Comparison of ENCODE assay signal across 1 cellular context in genomic region chr6:138403801-138404665, GRCh38.
TF ChIP-seq lines count a peak whose summit lies in the region.

Gene HEBP2, plus strand, starts transcription at chr6:138404223. Its CDS starts 273 bp downstream, at chr6:138404496.

TF ChIP-seq in K562, 482 proteins besides CTCF, POLR2A, EP300 and RAD21 (continued from another document and continues in another):
- TF ChIP-seq, protein P1, sequence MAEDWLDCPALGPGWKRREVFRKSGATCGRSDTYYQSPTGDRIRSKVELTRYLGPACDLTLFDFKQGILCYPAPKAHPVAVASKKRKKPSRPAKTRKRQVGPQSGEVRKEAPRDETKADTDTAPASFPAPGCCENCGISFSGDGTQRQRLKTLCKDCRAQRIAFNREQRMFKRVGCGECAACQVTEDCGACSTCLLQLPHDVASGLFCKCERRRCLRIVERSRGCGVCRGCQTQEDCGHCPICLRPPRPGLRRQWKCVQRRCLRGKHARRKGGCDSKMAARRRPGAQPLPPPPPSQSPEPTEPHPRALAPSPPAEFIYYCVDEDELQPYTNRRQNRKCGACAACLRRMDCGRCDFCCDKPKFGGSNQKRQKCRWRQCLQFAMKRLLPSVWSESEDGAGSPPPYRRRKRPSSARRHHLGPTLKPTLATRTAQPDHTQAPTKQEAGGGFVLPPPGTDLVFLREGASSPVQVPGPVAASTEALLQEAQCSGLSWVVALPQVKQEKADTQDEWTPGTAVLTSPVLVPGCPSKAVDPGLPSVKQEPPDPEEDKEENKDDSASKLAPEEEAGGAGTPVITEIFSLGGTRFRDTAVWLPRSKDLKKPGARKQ (CRISPR knock-in tag; IDR thresholded peaks at IDR 0.05) = no peak
- TF ChIP-seq, protein P2, sequence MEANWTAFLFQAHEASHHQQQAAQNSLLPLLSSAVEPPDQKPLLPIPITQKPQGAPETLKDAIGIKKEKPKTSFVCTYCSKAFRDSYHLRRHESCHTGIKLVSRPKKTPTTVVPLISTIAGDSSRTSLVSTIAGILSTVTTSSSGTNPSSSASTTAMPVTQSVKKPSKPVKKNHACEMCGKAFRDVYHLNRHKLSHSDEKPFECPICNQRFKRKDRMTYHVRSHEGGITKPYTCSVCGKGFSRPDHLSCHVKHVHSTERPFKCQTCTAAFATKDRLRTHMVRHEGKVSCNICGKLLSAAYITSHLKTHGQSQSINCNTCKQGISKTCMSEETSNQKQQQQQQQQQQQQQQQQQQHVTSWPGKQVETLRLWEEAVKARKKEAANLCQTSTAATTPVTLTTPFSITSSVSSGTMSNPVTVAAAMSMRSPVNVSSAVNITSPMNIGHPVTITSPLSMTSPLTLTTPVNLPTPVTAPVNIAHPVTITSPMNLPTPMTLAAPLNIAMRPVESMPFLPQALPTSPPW (CRISPR knock-in tag; IDR thresholded peaks at IDR 0.05) = peak; percentile 96
- TF ChIP-seq ZNF609 (CRISPR knock-in tag; IDR thresholded peaks at IDR 0.05; ENCODE audit: borderline replicate concordance) (no peak), C11orf30 (IDR thresholded peaks at IDR 0.05; ENCODE audit: low read depth) (no peak), MEIS2 (IDR thresholded peaks at IDR 0.05; ENCODE audit: partially characterized antibody) (peak; percentile 64), NCOR1 (IDR thresholded peaks at IDR 0.05) (peak; percentile 35), ZZZ3 (IDR thresholded peaks at IDR 0.05) (no peak), RERE (CRISPR knock-in tag; IDR thresholded peaks at IDR 0.05; ENCODE audit: borderline replicate concordance) (no peak), KDM1A (IDR thresholded peaks at IDR 0.05) (no peak), ZNF830 (CRISPR knock-in tag; IDR thresholded peaks at IDR 0.05) (no peak), ZC3H8 (IDR thresholded peaks at IDR 0.05) (no peak), BCOR (IDR thresholded peaks at IDR 0.05) (no peak), MTA1 (IDR thresholded peaks at IDR 0.05; ENCODE audit: borderline replicate concordance) (no peak), SIX5 (IDR thresholded peaks at IDR 0.05; ENCODE audit: borderline replicate concordance in 1 of 2, insufficient read depth in 1 of 2, low read depth in 1 of 2, low read length in 2 of 2) (no peak), POLR2B (IDR thresholded peaks at IDR 0.05; ENCODE audit: low read depth, partially characterized antibody) (peak; percentile 70), RBM25 (IDR thresholded peaks at IDR 0.05; ENCODE audit: low read depth, low read length, severe bottlenecking) (peak; percentile 32), ILF3 (IDR thresholded peaks at IDR 0.05; ENCODE audit: borderline replicate concordance) (peak; percentile 94), HINFP (tag; conservative IDR thresholded peaks at IDR 0.05; ENCODE audit: low read depth) (no peak), FOXK2 (conservative IDR thresholded peaks at IDR 0.05 in 1 of 2, IDR thresholded peaks at IDR 0.05 in 1 of 2; ENCODE audit: low read depth in 2 of 2) (peak in 1 of 2 experiments; percentile 64; a peak in 3 of 4 replicates), ERF (CRISPR knock-in tag; IDR thresholded peaks at IDR 0.05) (peak; percentile 88; the same call in 1 of the 2 replicates), BCL6 (CRISPR knock-in tag; IDR thresholded peaks at IDR 0.05) (no peak), STAT5B (CRISPR knock-in tag; IDR thresholded peaks at IDR 0.05) (no peak), PHTF2 (CRISPR knock-in tag; IDR thresholded peaks at IDR 0.05) (no peak), RBM14 (IDR thresholded peaks at IDR 0.05; ENCODE audit: borderline replicate concordance, insufficient read depth, low read depth, low read length) (peak; percentile 80; the same call in 1 of the 2 replicates), ADNP (tag; IDR thresholded peaks at IDR 0.05) (no peak), GABPB1 (CRISPR knock-in tag; IDR thresholded peaks at IDR 0.05) (peak; percentile 87), SREBF2 (CRISPR knock-in tag; IDR thresholded peaks at IDR 0.05) (no peak), ZNF184 (CRISPR knock-in tag; IDR thresholded peaks at IDR 0.05) (no peak), ZNF780A (CRISPR knock-in tag; IDR thresholded peaks at IDR 0.05) (no peak)
- TF ChIP-seq, protein P3, sequence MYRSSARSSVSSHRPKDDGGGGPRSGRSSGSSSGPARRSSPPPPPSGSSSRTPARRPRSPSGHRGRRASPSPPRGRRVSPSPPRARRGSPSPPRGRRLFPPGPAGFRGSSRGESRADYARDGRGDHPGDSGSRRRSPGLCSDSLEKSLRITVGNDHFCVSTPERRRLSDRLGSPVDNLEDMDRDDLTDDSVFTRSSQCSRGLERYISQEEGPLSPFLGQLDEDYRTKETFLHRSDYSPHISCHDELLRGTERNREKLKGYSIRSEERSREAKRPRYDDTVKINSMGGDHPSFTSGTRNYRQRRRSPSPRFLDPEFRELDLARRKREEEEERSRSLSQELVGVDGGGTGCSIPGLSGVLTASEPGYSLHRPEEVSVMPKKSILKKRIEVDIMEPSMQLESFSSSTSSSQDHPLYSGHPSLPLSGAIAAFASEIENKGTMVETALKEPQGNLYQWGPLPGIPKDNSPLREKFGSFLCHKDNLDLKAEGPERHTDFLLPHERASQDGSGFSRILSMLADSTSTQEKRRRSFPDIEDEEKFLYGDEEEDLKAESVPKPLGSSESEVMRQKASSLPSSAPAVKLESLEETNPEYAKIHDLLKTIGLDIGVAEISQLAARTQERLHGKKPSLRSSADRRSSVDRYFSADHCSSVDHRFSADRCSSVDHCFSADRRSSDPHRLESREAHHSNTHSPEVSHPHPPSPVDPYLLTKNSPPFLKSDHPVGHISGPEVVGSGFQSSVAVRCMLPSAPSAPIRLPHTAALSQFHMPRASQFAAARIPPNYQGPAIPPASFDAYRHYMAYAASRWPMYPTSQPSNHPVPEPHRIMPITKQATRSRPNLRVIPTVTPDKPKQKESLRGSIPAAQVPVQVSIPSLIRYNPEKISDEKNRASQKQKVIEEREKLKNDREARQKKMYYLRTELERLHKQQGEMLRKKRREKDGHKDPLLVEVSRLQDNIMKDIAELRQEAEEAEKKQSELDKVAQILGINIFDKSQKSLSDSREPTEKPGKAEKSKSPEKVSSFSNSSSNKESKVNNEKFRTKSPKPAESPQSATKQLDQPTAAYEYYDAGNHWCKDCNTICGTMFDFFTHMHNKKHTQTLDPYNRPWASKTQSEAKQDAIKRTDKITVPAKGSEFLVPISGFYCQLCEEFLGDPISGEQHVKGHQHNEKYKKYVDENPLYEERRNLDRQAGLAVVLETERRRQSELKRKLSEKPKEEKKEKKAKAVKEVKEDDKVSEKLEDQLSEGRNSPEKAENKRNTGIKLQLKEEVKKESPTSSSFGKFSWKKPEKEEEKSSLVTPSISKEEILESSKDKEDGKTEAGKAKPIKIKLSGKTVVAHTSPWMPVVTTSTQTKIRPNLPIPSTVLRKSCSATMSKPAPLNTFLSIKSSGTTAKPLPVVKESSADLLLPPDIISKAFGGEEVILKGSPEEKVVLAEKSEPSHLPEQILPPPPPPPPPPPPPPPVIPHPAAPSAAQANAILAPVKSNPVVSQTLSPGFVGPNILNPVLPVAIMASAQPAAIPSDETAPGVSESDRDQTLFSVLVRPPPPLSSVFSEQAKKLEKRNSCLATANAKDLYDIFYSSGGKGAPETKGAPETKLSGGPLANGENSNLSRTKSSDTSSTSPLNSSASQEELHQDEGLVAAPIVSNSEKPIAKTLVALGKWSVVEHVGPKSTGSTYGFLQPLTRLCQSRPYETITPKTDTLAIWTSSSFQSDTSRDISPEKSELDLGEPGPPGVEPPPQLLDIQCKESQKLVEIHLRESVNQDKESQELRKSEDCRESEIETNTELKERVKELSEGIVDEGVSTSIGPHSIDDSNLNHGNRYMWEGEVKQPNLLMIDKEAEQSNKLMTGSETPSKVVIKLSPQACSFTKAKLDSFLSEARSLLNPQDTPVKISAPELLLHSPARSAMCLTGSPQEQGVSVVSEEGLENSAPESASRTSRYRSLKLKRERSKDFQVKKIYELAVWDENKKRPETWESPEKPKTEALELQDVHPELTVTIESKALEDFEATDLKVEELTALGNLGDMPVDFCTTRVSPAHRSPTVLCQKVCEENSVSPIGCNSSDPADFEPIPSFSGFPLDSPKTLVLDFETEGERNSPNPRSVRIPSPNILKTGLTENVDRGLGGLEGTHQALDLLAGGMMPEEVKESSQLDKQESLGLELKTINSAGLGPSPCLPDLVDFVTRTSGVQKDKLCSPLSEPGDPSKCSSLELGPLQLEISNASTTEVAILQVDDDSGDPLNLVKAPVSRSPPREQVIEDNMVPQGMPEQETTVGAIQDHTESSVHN (IDR thresholded peaks at IDR 0.05; ENCODE audit: borderline replicate concordance in 1 of 2, low read depth in 1 of 2) = no peak
- TF ChIP-seq, protein P4, sequence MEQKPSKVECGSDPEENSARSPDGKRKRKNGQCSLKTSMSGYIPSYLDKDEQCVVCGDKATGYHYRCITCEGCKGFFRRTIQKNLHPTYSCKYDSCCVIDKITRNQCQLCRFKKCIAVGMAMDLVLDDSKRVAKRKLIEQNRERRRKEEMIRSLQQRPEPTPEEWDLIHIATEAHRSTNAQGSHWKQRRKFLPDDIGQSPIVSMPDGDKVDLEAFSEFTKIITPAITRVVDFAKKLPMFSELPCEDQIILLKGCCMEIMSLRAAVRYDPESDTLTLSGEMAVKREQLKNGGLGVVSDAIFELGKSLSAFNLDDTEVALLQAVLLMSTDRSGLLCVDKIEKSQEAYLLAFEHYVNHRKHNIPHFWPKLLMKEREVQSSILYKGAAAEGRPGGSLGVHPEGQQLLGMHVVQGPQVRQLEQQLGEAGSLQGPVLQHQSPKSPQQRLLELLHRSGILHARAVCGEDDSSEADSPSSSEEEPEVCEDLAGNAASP (IDR thresholded peaks at IDR 0.05) = no peak
